Comparison of ENCODE assay signal across 23 cellular contexts in genomic region chr9:5939530-5939929, GRCh38. TPM values are rescaled to one million over a fixed set of nuclear protein-coding genes. Genes with fewer than 3 reads are reported as not detected.
DNase-seq lines count a peak whose midpoint lies in the region; ATAC-seq, FAIRE-seq and TF ChIP-seq lines count a peak whose summit lies in the region.
"Had no signal": no experiment of that assay in that cellular context is flagged by ENCODE, and none has a peak within 500 bp of the region (broad histone marks: within the 10 kb centered on the region; RNA-seq: fewer than 3 reads in every experiment).

No MANE protein-coding gene starts in this region.

- CTCF ChIA-PET in A549 (lab: Yijun Ruan, JAX), result interaction anchor here (1.3 kb wide), 1 partner anchor 53 kb away, joined by 3 read pairs; no protein-coding TSS in a partner anchor

- H3K9me3 Mint-ChIP-seq in nephron progenitor cell, result no peaks in the 10 kb centered on the region
- H3K9me3 Mint-ChIP-seq: CD4-positive, alpha-beta memory T cell; IgD-negative memory B cell had no signal

- no peak for DNase-seq in A549 (ENCODE audit: low read depth in 1 of 2, low spot score in 1 of 2)
- DNase-seq in HTR-8/SVneo (ENCODE audit: insufficient read length, low spot score), result no peak
- DNase-seq in substantia nigra (lab: John Stamatoyannopoulos, UW), result peak in 2 of 49 donors; percentile 8 to 31
- DNase-seq in GDM1 (lab: John Stamatoyannopoulos, UW), result no peak
- no peak for DNase-seq in nephron progenitor cell
- DNase-seq: 8988T; ACHN; BE2C; CD4-positive, alpha-beta memory T cell; COR-L47; DMS153; DMS79 treated with DMSO at 0.1 percent for 48 hours; EL; GM23248; KG1 had no signal

- POLR2A ChIA-PET in A549 (lab: Yijun Ruan, JAX), result no interaction called here

- no peak for TF ChIP-seq RAD21 in A549 (conservative IDR thresholded peaks at IDR 0.05 in 1 of 2, IDR thresholded peaks at IDR 0.05 in 1 of 2)

- H3K9me3 ChIP-seq in A549, result no peaks in the 10 kb centered on the region
- H3K9me3 ChIP-seq: BE2C had no signal

- FAIRE-seq in A549 (lab: Jason Lieb, UNC) (peak; percentile 39), HTR-8/SVneo (lab: Jason Lieb, UNC) (peak; percentile 26), islet of Langerhans (lab: Jason Lieb, UNC) (peak; percentile 61)
- FAIRE-seq: D721Med, GM12892, H54 had no signal

- no peaks in the 10 kb centered on the region for H3K36me3 Mint-ChIP-seq in nephron progenitor cell (ENCODE audit: low read depth)

- TF ChIP-seq EP300 in A549 (IDR thresholded peaks at IDR 0.05), result no peak

- no peaks in the 10 kb centered on the region for H3K4me1 Mint-ChIP-seq in nephron progenitor cell
- H3K4me1 Mint-ChIP-seq: CD4-positive, alpha-beta memory T cell; IgD-negative memory B cell had no signal

- H3K27ac Mint-ChIP-seq in nephron progenitor cell, result no peak overlapping the region
- H3K27ac Mint-ChIP-seq: CD4-positive, alpha-beta memory T cell had no signal

- no peak overlapping the region for H3K27ac ChIP-seq in A549
- peak overlapping the region; percentile 53 for H3K27ac ChIP-seq in substantia nigra (ENCODE audit: low read depth, low read length, poor library complexity, severe bottlenecking)
- H3K27ac ChIP-seq: C4-2B, GM23248 had no signal

- no peaks in the 10 kb centered on the region for H3K27me3 Mint-ChIP-seq in nephron progenitor cell (ENCODE audit: low read depth, poor library complexity)
- H3K27me3 Mint-ChIP-seq: CD4-positive, alpha-beta memory T cell; IgD-negative memory B cell had no signal

- no peak overlapping the region for H3K4me3 ChIP-seq in A549
- H3K4me3 ChIP-seq: GM23248 had no signal

- TF ChIP-seq POLR2A in A549 (IDR thresholded peaks at IDR 0.05; ENCODE audit: low read length), result no peak

- ATAC-seq in A549, result no peak
- ATAC-seq in HG02884 (IDR thresholded peaks at IDR 0.05; ENCODE audit: unreplicated experiment), result no peak
- ATAC-seq: HCT116 had no signal

- H3K4me1 ChIP-seq in A549, result peaks cover 11% of the 10 kb centered on the region; the same call in 2 of the 3 replicates
- H3K4me1 ChIP-seq: BE2C had no signal

- no peak overlapping the region for H3K4me3 Mint-ChIP-seq in nephron progenitor cell
- H3K4me3 Mint-ChIP-seq: CD4-positive, alpha-beta memory T cell; IgD-negative memory B cell had no signal

- TF ChIP-seq CTCF in A549 (IDR thresholded peaks at IDR 0.05) (no peak), nephron progenitor cell (IDR thresholded peaks at IDR 0.05) (no peak)

- H3K4me2 ChIP-seq in A549, result no peak overlapping the region

TF ChIP-seq in A549, 52 proteins besides CTCF, POLR2A, EP300 and RAD21:
- TF ChIP-seq SREBF2 (IDR thresholded peaks at IDR 0.05) (no peak), EHMT2 (IDR thresholded peaks at IDR 0.05; ENCODE audit: low read depth) (no peak), HOXB5 (CRISPR knock-in tag; IDR thresholded peaks at IDR 0.05) (no peak), TFCP2L1 (CRISPR knock-in tag; IDR thresholded peaks at IDR 0.05) (no peak), ZNF302 (CRISPR knock-in tag; IDR thresholded peaks at IDR 0.05) (no peak), SMC3 (IDR thresholded peaks at IDR 0.05) (no peak), CEBPB (IDR thresholded peaks at IDR 0.05) (no peak), JUNB (IDR thresholded peaks at IDR 0.05) (no peak), ATOH8 (CRISPR knock-in tag; IDR thresholded peaks at IDR 0.05; ENCODE audit: low read depth) (no peak), CBX8 (IDR thresholded peaks at IDR 0.05) (no peak)
TF ChIP-seq in A549: peak in this region for 0.

RNA-seq across cellular contexts. Expression of gene MLANA, which starts 48.8 kb away (rescaled TPM):
- not detected in 2 replicates for polyA plus RNA-seq in A549 (2011; rRNA removed)
- not detected in 2 replicates for polyA plus RNA-seq in A549 (2012; cell fraction: cytosol; rRNA removed)
- not detected in 2 replicates for polyA plus RNA-seq in A549 (2012; cell fraction: nucleus; rRNA removed)
- polyA plus RNA-seq in A549 (2017; fragmentation: RNase III; extraction: RNeasy Plus Mini Kit Qiagen cat#74134 plus additional on column Dnase treatment), result not detected in 3 replicates
- polyA minus RNA-seq in A549 (2011; rRNA and poly(A)+ RNA removed), result not detected in 2 replicates
- polyA plus RNA-seq: IgD-negative memory B cell had no signal
